1 cellular context compared by ENCODE assay signal in genomic region chr5:10064546-10065215, GRCh38.
TF ChIP-seq lines count a peak whose summit lies in the region.

No MANE protein-coding gene starts in this region.

TF ChIP-seq in H1, 55 proteins besides CTCF, POLR2A, EP300 and RAD21 (continued from another document):
- TF ChIP-seq, protein P1, sequence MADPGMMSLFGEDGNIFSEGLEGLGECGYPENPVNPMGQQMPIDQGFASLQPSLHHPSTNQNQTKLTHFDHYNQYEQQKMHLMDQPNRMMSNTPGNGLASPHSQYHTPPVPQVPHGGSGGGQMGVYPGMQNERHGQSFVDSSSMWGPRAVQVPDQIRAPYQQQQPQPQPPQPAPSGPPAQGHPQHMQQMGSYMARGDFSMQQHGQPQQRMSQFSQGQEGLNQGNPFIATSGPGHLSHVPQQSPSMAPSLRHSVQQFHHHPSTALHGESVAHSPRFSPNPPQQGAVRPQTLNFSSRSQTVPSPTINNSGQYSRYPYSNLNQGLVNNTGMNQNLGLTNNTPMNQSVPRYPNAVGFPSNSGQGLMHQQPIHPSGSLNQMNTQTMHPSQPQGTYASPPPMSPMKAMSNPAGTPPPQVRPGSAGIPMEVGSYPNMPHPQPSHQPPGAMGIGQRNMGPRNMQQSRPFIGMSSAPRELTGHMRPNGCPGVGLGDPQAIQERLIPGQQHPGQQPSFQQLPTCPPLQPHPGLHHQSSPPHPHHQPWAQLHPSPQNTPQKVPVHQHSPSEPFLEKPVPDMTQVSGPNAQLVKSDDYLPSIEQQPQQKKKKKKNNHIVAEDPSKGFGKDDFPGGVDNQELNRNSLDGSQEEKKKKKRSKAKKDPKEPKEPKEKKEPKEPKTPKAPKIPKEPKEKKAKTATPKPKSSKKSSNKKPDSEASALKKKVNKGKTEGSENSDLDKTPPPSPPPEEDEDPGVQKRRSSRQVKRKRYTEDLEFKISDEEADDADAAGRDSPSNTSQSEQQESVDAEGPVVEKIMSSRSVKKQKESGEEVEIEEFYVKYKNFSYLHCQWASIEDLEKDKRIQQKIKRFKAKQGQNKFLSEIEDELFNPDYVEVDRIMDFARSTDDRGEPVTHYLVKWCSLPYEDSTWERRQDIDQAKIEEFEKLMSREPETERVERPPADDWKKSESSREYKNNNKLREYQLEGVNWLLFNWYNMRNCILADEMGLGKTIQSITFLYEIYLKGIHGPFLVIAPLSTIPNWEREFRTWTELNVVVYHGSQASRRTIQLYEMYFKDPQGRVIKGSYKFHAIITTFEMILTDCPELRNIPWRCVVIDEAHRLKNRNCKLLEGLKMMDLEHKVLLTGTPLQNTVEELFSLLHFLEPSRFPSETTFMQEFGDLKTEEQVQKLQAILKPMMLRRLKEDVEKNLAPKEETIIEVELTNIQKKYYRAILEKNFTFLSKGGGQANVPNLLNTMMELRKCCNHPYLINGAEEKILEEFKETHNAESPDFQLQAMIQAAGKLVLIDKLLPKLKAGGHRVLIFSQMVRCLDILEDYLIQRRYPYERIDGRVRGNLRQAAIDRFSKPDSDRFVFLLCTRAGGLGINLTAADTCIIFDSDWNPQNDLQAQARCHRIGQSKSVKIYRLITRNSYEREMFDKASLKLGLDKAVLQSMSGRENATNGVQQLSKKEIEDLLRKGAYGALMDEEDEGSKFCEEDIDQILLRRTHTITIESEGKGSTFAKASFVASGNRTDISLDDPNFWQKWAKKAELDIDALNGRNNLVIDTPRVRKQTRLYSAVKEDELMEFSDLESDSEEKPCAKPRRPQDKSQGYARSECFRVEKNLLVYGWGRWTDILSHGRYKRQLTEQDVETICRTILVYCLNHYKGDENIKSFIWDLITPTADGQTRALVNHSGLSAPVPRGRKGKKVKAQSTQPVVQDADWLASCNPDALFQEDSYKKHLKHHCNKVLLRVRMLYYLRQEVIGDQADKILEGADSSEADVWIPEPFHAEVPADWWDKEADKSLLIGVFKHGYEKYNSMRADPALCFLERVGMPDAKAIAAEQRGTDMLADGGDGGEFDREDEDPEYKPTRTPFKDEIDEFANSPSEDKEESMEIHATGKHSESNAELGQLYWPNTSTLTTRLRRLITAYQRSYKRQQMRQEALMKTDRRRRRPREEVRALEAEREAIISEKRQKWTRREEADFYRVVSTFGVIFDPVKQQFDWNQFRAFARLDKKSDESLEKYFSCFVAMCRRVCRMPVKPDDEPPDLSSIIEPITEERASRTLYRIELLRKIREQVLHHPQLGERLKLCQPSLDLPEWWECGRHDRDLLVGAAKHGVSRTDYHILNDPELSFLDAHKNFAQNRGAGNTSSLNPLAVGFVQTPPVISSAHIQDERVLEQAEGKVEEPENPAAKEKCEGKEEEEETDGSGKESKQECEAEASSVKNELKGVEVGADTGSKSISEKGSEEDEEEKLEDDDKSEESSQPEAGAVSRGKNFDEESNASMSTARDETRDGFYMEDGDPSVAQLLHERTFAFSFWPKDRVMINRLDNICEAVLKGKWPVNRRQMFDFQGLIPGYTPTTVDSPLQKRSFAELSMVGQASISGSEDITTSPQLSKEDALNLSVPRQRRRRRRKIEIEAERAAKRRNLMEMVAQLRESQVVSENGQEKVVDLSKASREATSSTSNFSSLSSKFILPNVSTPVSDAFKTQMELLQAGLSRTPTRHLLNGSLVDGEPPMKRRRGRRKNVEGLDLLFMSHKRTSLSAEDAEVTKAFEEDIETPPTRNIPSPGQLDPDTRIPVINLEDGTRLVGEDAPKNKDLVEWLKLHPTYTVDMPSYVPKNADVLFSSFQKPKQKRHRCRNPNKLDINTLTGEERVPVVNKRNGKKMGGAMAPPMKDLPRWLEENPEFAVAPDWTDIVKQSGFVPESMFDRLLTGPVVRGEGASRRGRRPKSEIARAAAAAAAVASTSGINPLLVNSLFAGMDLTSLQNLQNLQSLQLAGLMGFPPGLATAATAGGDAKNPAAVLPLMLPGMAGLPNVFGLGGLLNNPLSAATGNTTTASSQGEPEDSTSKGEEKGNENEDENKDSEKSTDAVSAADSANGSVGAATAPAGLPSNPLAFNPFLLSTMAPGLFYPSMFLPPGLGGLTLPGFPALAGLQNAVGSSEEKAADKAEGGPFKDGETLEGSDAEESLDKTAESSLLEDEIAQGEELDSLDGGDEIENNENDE (IDR thresholded peaks at IDR 0.05; ENCODE audit: insufficient replicate concordance, low read length), result no peak
- TF ChIP-seq TEAD4 (IDR thresholded peaks at IDR 0.05; ENCODE audit: low read depth, low read length) (no peak), KDM1A (IDR thresholded peaks at IDR 0.05; ENCODE audit: borderline replicate concordance, low read length) (no peak), TAF1 (IDR thresholded peaks at IDR 0.05; ENCODE audit: low read depth, low read length) (no peak), ASH2L (IDR thresholded peaks at IDR 0.05; ENCODE audit: low read length) (no peak), TCF12 (IDR thresholded peaks at IDR 0.05; ENCODE audit: low read depth, low read length) (no peak), EZH2 (IDR thresholded peaks at IDR 0.05; ENCODE audit: low read depth, low read length, severe bottlenecking) (no peak), MAFK (IDR thresholded peaks at IDR 0.05; ENCODE audit: low read depth, low read length) (no peak), JUN (IDR thresholded peaks at IDR 0.05; ENCODE audit: low read depth, low read length) (no peak), SIN3A (conservative IDR thresholded peaks at IDR 0.05 in 1 of 2, IDR thresholded peaks at IDR 0.05 in 1 of 2; ENCODE audit: low read depth in 1 of 2, low read length in 2 of 2) (no peak), ATF3 (IDR thresholded peaks at IDR 0.05; ENCODE audit: insufficient read depth, low read depth, low read length) (no peak), RXRA (IDR thresholded peaks at IDR 0.05; ENCODE audit: insufficient read depth, low read depth, low read length) (no peak), GTF2F1 (IDR thresholded peaks at IDR 0.05; ENCODE audit: borderline replicate concordance, low read depth, low read length) (no peak), SP2 (IDR thresholded peaks at IDR 0.05; ENCODE audit: low read length) (no peak)
- TF ChIP-seq, protein P2, sequence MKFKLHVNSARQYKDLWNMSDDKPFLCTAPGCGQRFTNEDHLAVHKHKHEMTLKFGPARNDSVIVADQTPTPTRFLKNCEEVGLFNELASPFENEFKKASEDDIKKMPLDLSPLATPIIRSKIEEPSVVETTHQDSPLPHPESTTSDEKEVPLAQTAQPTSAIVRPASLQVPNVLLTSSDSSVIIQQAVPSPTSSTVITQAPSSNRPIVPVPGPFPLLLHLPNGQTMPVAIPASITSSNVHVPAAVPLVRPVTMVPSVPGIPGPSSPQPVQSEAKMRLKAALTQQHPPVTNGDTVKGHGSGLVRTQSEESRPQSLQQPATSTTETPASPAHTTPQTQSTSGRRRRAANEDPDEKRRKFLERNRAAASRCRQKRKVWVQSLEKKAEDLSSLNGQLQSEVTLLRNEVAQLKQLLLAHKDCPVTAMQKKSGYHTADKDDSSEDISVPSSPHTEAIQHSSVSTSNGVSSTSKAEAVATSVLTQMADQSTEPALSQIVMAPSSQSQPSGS (IDR thresholded peaks at IDR 0.05; ENCODE audit: low read length), result no peak
